8 cellular contexts compared by ENCODE assay signal in genomic region chr4:48698029-48698901, GRCh38.
A peak's percentile ranks its signal among the peaks of the same experiment; 100 is the strongest.
DNase-seq lines count a peak whose midpoint lies in the region; ATAC-seq lines count a peak whose summit lies in the region.

No MANE protein-coding gene starts in this region.

- H3K9me3 ChIP-seq in mesodermal cell (ENCODE audit: control insufficient read depth, low read length), result no peaks in the 10 kb centered on the region

- peak overlapping the region; percentile 94 for H3K27ac ChIP-seq in mesodermal cell (ENCODE audit: low read depth, low read length, severe bottlenecking)

- 88% methylated on average over 1 of the region's 4 CpGs; no CpG with 5 or more reads in 1 of the 2 experiments for WGBS in mesodermal cell (ENCODE audit: insufficient coverage in 2 of 2), 2 experiments

- ATAC-seq in HG03442 (IDR thresholded peaks at IDR 0.05; ENCODE audit: unreplicated experiment), result no peak

- peaks cover 15% of the 10 kb centered on the region for H3K4me1 ChIP-seq in mesodermal cell (ENCODE audit: control insufficient read depth, insufficient read depth, low read length, poor library complexity, severe bottlenecking)

- no peak overlapping the region for H3K4me3 ChIP-seq in mesodermal cell (ENCODE audit: extremely low read depth, insufficient read depth, low read length, poor library complexity, severe bottlenecking)

- peak; percentile 55 for DNase-seq in AG20443 (ENCODE audit: low spot score)
- DNase-seq in LoVo (ENCODE audit: low spot score), result peak; percentile 78
- peak; percentile 72 for DNase-seq in dedifferentiated amniotic fluid mesenchymal stem cell (ENCODE audit: extremely low spot score)
- DNase-seq in SHP77 (lab: John Stamatoyannopoulos, UW), result no peak
- no peak for DNase-seq in stimulated activated CD4-positive, alpha-beta T cell treated with anti-CD3 and anti-CD28 coated beads, Interleukin-1b, Interleukin-23, amount 100 ng/mL, for 48 hours
- DNase-seq in activated gamma-delta T cell (lab: John Stamatoyannopoulos, UW), result no peak

- H3K36me3 ChIP-seq in mesodermal cell (ENCODE audit: control insufficient read depth, insufficient read depth, low read length), result no peaks in the 10 kb centered on the region

Comparison
In these comparisons a context has a peak if more than half of its experiments do, and no peak if none do; other contexts are left out.
1. DNase-seq: peak in AG20443 (single experiment), LoVo (single experiment) and dedifferentiated amniotic fluid mesenchymal stem cell (single experiment); none in SHP77 (0 of 2), stimulated activated CD4-positive, alpha-beta T cell treated with anti-CD3 and anti-CD28 coated beads, Interleukin-1b, Interleukin-23, amount 100 ng/mL, for 48 hours (single experiment) and activated gamma-delta T cell (single experiment).